Comparison of ENCODE assay signal across 1 cellular context in the genomic region with DNA sequence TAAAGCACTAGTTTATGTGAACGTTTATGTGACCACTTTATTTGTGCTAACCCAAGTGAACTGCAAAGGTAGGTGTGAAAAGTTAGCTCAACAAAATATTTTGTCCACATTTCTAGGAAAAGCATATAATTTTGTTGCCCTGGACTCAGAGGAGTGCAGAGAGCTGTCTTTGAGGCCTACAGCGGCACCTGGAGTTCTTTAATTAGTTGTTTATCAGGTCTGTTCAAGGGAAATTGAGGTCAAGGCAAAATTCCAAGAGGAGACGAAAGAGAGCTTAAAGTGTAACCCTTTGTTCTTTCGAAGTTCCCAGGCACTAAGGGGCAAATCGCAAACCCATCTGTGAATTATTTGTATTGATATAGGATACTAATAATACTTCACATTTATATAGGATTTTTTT.
TF ChIP-seq lines count a peak whose summit lies in the region.

No MANE protein-coding gene starts in this region.

TF ChIP-seq in endothelial cell of umbilical vein, 7 proteins besides CTCF, POLR2A, EP300 and RAD21 (continued from another document):
- TF ChIP-seq, protein P1, sequence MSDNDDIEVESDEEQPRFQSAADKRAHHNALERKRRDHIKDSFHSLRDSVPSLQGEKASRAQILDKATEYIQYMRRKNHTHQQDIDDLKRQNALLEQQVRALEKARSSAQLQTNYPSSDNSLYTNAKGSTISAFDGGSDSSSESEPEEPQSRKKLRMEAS (IDR thresholded peaks at IDR 0.05; ENCODE audit: insufficient read depth, insufficient read length) = no peak
- TF ChIP-seq POLR2AphosphoS5 (IDR thresholded peaks at IDR 0.05; ENCODE audit: insufficient read depth, low read depth, low read length) (no peak), MYC (IDR thresholded peaks at IDR 0.05; ENCODE audit: low read depth, low read length) (no peak), EZH2 (IDR thresholded peaks at IDR 0.05; ENCODE audit: borderline replicate concordance, low read depth, low read length, severe bottlenecking) (no peak)
TF ChIP-seq in endothelial cell of umbilical vein: peak in this region for 0.
